In the genomic region with DNA sequence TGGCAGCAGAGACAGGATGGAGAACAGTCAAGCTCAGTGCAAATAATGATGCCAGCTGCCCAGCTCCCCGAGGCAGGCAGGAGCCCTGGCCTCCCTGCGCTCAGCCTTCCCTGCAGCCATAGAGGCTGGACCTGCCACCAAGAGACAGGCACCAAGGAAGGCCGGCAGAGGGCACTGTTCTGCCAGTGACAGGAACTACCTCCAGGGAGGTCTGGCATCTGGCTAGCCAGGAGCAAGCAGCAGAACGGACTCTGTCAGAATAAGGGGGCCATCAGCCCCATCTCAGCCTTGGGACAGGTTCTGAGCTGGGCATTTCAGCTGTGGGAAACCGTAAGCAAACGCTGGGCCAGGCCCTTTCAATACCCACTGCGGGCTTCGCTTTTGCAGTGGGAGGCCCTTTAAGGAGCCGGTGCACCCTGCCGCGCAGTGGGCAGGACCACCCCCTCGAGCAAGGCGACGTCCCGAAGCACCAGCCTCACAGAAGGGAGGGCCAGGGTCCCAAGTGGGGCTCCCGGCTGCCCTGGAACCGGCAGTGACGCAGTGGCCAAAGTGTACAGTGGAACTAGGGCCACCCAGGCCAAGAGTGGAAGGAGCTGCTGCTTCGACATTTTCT, we compare ENCODE assay signal across 2 cellular contexts.
TF ChIP-seq lines count a peak whose summit lies in the region.

No MANE protein-coding gene starts in this region.

TF ChIP-seq in IMR-90, 13 proteins besides CTCF, POLR2A, EP300 and RAD21:
- TF ChIP-seq, protein P1, sequence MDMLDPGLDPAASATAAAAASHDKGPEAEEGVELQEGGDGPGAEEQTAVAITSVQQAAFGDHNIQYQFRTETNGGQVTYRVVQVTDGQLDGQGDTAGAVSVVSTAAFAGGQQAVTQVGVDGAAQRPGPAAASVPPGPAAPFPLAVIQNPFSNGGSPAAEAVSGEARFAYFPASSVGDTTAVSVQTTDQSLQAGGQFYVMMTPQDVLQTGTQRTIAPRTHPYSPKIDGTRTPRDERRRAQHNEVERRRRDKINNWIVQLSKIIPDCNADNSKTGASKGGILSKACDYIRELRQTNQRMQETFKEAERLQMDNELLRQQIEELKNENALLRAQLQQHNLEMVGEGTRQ (IDR thresholded peaks at IDR 0.05; ENCODE audit: low read depth, low read length) = no peak
- TF ChIP-seq SMC3 (IDR thresholded peaks at IDR 0.05; ENCODE audit: low read depth, low read length) = peak; percentile 51

TF ChIP-seq in SK-N-SH, 30 proteins besides CTCF, POLR2A, EP300 and RAD21:
- TF ChIP-seq MEF2A (IDR thresholded peaks at IDR 0.05; ENCODE audit: borderline replicate concordance, low read depth) (no peak), SIN3A (IDR thresholded peaks at IDR 0.05; ENCODE audit: borderline replicate concordance, low read depth, low read length) (no peak), SMC3 (IDR thresholded peaks at IDR 0.05; ENCODE audit: low read depth, low read length) (peak; percentile 65), FOSL2 (IDR thresholded peaks at IDR 0.05; ENCODE audit: borderline replicate concordance, low read depth) (no peak), MXI1 (IDR thresholded peaks at IDR 0.05; ENCODE audit: low read depth, low read length) (0 out of 2 replicates have a peak, but pooled peaks have one; percentile 28), RFX5 (IDR thresholded peaks at IDR 0.05; ENCODE audit: low read length) (no peak), NRF1 (IDR thresholded peaks at IDR 0.05; ENCODE audit: low read depth, low read length) (no peak), NFIC (IDR thresholded peaks at IDR 0.05; ENCODE audit: borderline replicate concordance) (no peak), EZH2phosphoT487 (IDR thresholded peaks at IDR 0.05; ENCODE audit: borderline replicate concordance, low read depth) (no peak), FOXJ3 (CRISPR knock-in tag; IDR thresholded peaks at IDR 0.05) (no peak)
- TF ChIP-seq, protein P2, sequence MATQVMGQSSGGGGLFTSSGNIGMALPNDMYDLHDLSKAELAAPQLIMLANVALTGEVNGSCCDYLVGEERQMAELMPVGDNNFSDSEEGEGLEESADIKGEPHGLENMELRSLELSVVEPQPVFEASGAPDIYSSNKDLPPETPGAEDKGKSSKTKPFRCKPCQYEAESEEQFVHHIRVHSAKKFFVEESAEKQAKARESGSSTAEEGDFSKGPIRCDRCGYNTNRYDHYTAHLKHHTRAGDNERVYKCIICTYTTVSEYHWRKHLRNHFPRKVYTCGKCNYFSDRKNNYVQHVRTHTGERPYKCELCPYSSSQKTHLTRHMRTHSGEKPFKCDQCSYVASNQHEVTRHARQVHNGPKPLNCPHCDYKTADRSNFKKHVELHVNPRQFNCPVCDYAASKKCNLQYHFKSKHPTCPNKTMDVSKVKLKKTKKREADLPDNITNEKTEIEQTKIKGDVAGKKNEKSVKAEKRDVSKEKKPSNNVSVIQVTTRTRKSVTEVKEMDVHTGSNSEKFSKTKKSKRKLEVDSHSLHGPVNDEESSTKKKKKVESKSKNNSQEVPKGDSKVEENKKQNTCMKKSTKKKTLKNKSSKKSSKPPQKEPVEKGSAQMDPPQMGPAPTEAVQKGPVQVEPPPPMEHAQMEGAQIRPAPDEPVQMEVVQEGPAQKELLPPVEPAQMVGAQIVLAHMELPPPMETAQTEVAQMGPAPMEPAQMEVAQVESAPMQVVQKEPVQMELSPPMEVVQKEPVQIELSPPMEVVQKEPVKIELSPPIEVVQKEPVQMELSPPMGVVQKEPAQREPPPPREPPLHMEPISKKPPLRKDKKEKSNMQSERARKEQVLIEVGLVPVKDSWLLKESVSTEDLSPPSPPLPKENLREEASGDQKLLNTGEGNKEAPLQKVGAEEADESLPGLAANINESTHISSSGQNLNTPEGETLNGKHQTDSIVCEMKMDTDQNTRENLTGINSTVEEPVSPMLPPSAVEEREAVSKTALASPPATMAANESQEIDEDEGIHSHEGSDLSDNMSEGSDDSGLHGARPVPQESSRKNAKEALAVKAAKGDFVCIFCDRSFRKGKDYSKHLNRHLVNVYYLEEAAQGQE (IDR thresholded peaks at IDR 0.05; ENCODE audit: low read depth, low read length) = no peak
- TF ChIP-seq, protein P3, sequence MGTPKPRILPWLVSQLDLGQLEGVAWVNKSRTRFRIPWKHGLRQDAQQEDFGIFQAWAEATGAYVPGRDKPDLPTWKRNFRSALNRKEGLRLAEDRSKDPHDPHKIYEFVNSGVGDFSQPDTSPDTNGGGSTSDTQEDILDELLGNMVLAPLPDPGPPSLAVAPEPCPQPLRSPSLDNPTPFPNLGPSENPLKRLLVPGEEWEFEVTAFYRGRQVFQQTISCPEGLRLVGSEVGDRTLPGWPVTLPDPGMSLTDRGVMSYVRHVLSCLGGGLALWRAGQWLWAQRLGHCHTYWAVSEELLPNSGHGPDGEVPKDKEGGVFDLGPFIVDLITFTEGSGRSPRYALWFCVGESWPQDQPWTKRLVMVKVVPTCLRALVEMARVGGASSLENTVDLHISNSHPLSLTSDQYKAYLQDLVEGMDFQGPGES (IDR thresholded peaks at IDR 0.05; ENCODE audit: low read depth, low read length) = no peak
- TF ChIP-seq, protein P4, sequence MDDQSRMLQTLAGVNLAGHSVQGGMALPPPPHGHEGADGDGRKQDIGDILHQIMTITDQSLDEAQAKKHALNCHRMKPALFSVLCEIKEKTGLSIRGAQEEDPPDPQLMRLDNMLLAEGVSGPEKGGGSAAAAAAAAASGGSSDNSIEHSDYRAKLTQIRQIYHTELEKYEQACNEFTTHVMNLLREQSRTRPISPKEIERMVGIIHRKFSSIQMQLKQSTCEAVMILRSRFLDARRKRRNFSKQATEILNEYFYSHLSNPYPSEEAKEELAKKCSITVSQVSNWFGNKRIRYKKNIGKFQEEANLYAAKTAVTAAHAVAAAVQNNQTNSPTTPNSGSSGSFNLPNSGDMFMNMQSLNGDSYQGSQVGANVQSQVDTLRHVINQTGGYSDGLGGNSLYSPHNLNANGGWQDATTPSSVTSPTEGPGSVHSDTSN (IDR thresholded peaks at IDR 0.05) = no peak
